Comparison of ENCODE assay signal across 9 cellular contexts in genomic region chr12:122437656-122438121, GRCh38. TPM values are rescaled to one million over a fixed set of nuclear protein-coding genes. Genes with fewer than 3 reads are reported as not detected.
A peak's percentile ranks its signal among the peaks of the same experiment; 100 is the strongest.
DNase-seq lines count a peak whose midpoint lies in the region; ATAC-seq and TF ChIP-seq lines count a peak whose summit lies in the region.
"Had no signal": no experiment of that assay in that cellular context is flagged by ENCODE, and none has a peak within 500 bp of the region (broad histone marks: within the 10 kb centered on the region; RNA-seq: fewer than 3 reads in every experiment).

No MANE protein-coding gene starts in this region.

- H3K4me3 ChIP-seq in parathyroid adenoma (ENCODE audit: low read depth, low read length) (no peak overlapping the region), tibial nerve (no peak overlapping the region)

- no peaks in the 10 kb centered on the region for H3K27me3 ChIP-seq in parathyroid adenoma (ENCODE audit: control insufficient read depth, insufficient read depth, low read length)
- H3K27me3 ChIP-seq in tibial nerve = no peaks in the 10 kb centered on the region

- H3K4me1 Mint-ChIP-seq in activated T-helper 2 cell treated with anti-CD3 and anti-CD28 coated beads, Interferon-gamma antibody, Interleukin-2, Interleukin-4, amounts not matched to agents 10 μg/mL and 5 μg/mL and 100 μg/mL, durations not matched to agents 14 hours and 24 hours and 36 hours (ENCODE audit: low read depth) = no peaks in the 10 kb centered on the region

- no peak overlapping the region for H3K4me3 Mint-ChIP-seq in activated T-helper 2 cell treated with anti-CD3 and anti-CD28 coated beads, Interferon-gamma antibody, Interleukin-2, Interleukin-4, amounts not matched to agents 10 μg/mL and 5 μg/mL and 100 μg/mL, durations not matched to agents 14 hours and 24 hours and 36 hours (ENCODE audit: low read depth)

- H3K4me2 ChIP-seq in parathyroid adenoma (ENCODE audit: low read length) = peak overlapping the region; percentile 9

- 32 to 45% methylated on average over 8 of the region's 8 CpGs for WGBS in tibial nerve, 2 donors

- no peak for TF ChIP-seq EP300 in tibial nerve (IDR thresholded peaks at IDR 0.05)

- peak overlapping the region; percentile 64 for H2AFZ ChIP-seq in parathyroid adenoma

- no peak for ATAC-seq in HG02571 (IDR thresholded peaks at IDR 0.05; ENCODE audit: unreplicated experiment)

- peak; percentile 95 for DNase-seq in DMS 273 (lab: John Stamatoyannopoulos, UW; ENCODE audit: unreplicated experiment)
- DNase-seq in NCI-H524 (lab: John Stamatoyannopoulos, UW) = peak; percentile 88 to 93
- DNase-seq in fibroblast of gingiva (ENCODE audit: low read depth) = peak; percentile 81
- no peak for DNase-seq in activated T-helper 2 cell treated with anti-CD3 and anti-CD28 coated beads, Interferon-gamma antibody, Interleukin-2, Interleukin-4, amounts not matched to agents 10 μg/mL and 5 μg/mL and 100 μg/mL, durations not matched to agents 14 hours and 24 hours and 36 hours (ENCODE audit: low spot score)
- no peak for DNase-seq in tibial nerve (ENCODE audit: low spot score in 2 of 2)
- no peak for DNase-seq in activated T-cell treated with anti-CD3 and anti-CD28 coated beads, Interleukin-2, amount 50 U/mL, for 1 hour
- DNase-seq: GDM1 had no signal

- no peak for TF ChIP-seq POLR2A in tibial nerve (IDR thresholded peaks at IDR 0.05)

- no peaks in the 10 kb centered on the region for H3K79me2 ChIP-seq in parathyroid adenoma

- intact Hi-C loops in activated T-helper 2 cell treated with anti-CD3 and anti-CD28 coated beads, Interferon-gamma antibody, Interleukin-2, Interleukin-4, amounts not matched to agents 10 μg/mL and 5 μg/mL and 100 μg/mL, durations not matched to agents 14 hours and 24 hours and 36 hours (cut with micrococcal nuclease) = no loop called here

- no peaks in the 10 kb centered on the region for H3K9me3 ChIP-seq in parathyroid adenoma (ENCODE audit: control insufficient read depth, low read length)
- H3K9me3 ChIP-seq in tibial nerve = no peaks in the 10 kb centered on the region

- TF ChIP-seq CTCF in parathyroid adenoma (IDR thresholded peaks at IDR 0.05) = no peak
- TF ChIP-seq CTCF in tibial nerve (IDR thresholded peaks at IDR 0.05) = no peak

- peaks cover 11% of the 10 kb centered on the region for H3K4me1 ChIP-seq in parathyroid adenoma
- H3K4me1 ChIP-seq in tibial nerve = no peaks in the 10 kb centered on the region

- H3K9ac ChIP-seq in parathyroid adenoma = no peak overlapping the region

- H3K36me3 Mint-ChIP-seq in activated T-helper 2 cell treated with anti-CD3 and anti-CD28 coated beads, Interferon-gamma antibody, Interleukin-2, Interleukin-4, amounts not matched to agents 10 μg/mL and 5 μg/mL and 100 μg/mL, durations not matched to agents 14 hours and 24 hours and 36 hours (ENCODE audit: low read depth) = no peaks in the 10 kb centered on the region

- no peaks in the 10 kb centered on the region for H3K9me3 Mint-ChIP-seq in activated T-helper 2 cell treated with anti-CD3 and anti-CD28 coated beads, Interferon-gamma antibody, Interleukin-2, Interleukin-4, amounts not matched to agents 10 μg/mL and 5 μg/mL and 100 μg/mL, durations not matched to agents 14 hours and 24 hours and 36 hours

- H3K36me3 ChIP-seq in parathyroid adenoma (ENCODE audit: control insufficient read depth, insufficient read depth, low read length) = no peaks in the 10 kb centered on the region
- H3K36me3 ChIP-seq in tibial nerve = no peaks in the 10 kb centered on the region

- H3K27ac Mint-ChIP-seq in activated T-helper 2 cell treated with anti-CD3 and anti-CD28 coated beads, Interferon-gamma antibody, Interleukin-2, Interleukin-4, amounts not matched to agents 10 μg/mL and 5 μg/mL and 100 μg/mL, durations not matched to agents 14 hours and 24 hours and 36 hours = no peak overlapping the region

- no peaks in the 10 kb centered on the region for H3K27me3 Mint-ChIP-seq in activated T-helper 2 cell treated with anti-CD3 and anti-CD28 coated beads, Interferon-gamma antibody, Interleukin-2, Interleukin-4, amounts not matched to agents 10 μg/mL and 5 μg/mL and 100 μg/mL, durations not matched to agents 14 hours and 24 hours and 36 hours (ENCODE audit: low read depth)

- H3K27ac ChIP-seq in parathyroid adenoma (peak overlapping the region; percentile 19), tibial nerve (no peak overlapping the region)

RNA-seq across cellular contexts. Expression of gene CLIP1, which starts 15.2 kb away (rescaled TPM):
- 59.9 and 66.2 TPM in 2 replicates for total RNA-seq in activated T-helper 2 cell treated with anti-CD3 and anti-CD28 coated beads, Interferon-gamma antibody, Interleukin-2, Interleukin-4, amounts not matched to agents 10 μg/mL and 5 μg/mL and 100 μg/mL, durations not matched to agents 14 hours and 24 hours and 36 hours
- 100 to 1,000 TPM in 1 of 4 donors, 10 to 100 TPM in 3; 89.2 to 105 (median 90.9) TPM for total RNA-seq in tibial nerve

Comparison
In these comparisons a context has a peak if more than half of its experiments do, and no peak if none do; other contexts are left out.
1. DNase-seq: peak in DMS 273 (single experiment), NCI-H524 (2 of 2) and fibroblast of gingiva (single experiment); none in activated T-helper 2 cell treated with anti-CD3 and anti-CD28 coated beads, Interferon-gamma antibody, Interleukin-2, Interleukin-4, amounts not matched to agents 10 μg/mL and 5 μg/mL and 100 μg/mL, durations not matched to agents 14 hours and 24 hours and 36 hours (single experiment), tibial nerve (0 of 2) and activated T-cell treated with anti-CD3 and anti-CD28 coated beads, Interleukin-2, amount 50 U/mL, for 1 hour (single experiment).